Comparison of ENCODE assay signal across 8 cellular contexts in genomic region chr1:160097911-160098851, GRCh38. TPM values are rescaled to one million over a fixed set of nuclear protein-coding genes. Genes with fewer than 3 reads are reported as not detected.
A peak's percentile ranks its signal among the peaks of the same experiment; 100 is the strongest.
DNase-seq lines count a peak whose midpoint lies in the region; ATAC-seq and TF ChIP-seq lines count a peak whose summit lies in the region.

A gene with protein sequence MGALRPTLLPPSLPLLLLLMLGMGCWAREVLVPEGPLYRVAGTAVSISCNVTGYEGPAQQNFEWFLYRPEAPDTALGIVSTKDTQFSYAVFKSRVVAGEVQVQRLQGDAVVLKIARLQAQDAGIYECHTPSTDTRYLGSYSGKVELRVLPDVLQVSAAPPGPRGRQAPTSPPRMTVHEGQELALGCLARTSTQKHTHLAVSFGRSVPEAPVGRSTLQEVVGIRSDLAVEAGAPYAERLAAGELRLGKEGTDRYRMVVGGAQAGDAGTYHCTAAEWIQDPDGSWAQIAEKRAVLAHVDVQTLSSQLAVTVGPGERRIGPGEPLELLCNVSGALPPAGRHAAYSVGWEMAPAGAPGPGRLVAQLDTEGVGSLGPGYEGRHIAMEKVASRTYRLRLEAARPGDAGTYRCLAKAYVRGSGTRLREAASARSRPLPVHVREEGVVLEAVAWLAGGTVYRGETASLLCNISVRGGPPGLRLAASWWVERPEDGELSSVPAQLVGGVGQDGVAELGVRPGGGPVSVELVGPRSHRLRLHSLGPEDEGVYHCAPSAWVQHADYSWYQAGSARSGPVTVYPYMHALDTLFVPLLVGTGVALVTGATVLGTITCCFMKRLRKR (minus strand): TSS chr1:160098619. CDS start chr1:160098472, 147 bp downstream.

- no peak within 1 kb of the TSS for H2AFZ ChIP-seq in H9 (ENCODE audit: low read length)

- H3K36me3 Mint-ChIP-seq in H9 (ENCODE audit: insufficient read depth in 1 of 3, low read depth in 3 of 3), result peaks cover 0 to 14% (median 13%) of the 10 kb centered on the region in 3 experiments; a peak in 5 of 7 replicates
- peaks cover 3% of the 10 kb centered on the region for H3K36me3 Mint-ChIP-seq in T-cell
- H3K36me3 Mint-ChIP-seq in activated naive CD8-positive, alpha-beta T cell treated with anti-CD3 and anti-CD28 coated beads, Interleukin-2, amount 50 U/mL, for 24 hours (ENCODE audit: low read depth), result no peaks in the 10 kb centered on the region

- no peak within 1 kb of the TSS for H3T11ph ChIP-seq in H9 (ENCODE audit: low read length)

- no peak within 1 kb of the TSS for H3K23ac ChIP-seq in H9 (ENCODE audit: insufficient read length, low read depth, low read length)

- POLR2A ChIA-PET in T-cell (lab: Charles Lee), result interaction anchor here (0.6 to 1.2 kb wide), 3 partner anchors 13 to 1164 kb away, joined by 3 to 4 read pairs (median 3); no protein-coding TSS in a partner anchor

- H3K79me1 ChIP-seq in H9 (ENCODE audit: insufficient read depth, low read depth, low read length, poor library complexity, severe bottlenecking), result no peaks in the 10 kb centered on the region

- H3K56ac ChIP-seq in H9 (ENCODE audit: insufficient read length, low read depth, low read length), result no peak within 1 kb of the TSS

- no peak within 1 kb of the TSS for H4K8ac ChIP-seq in H9 (replicated peaks; ENCODE audit: insufficient read length, low read depth, low read length)

- H3K14ac ChIP-seq in H9 (ENCODE audit: insufficient read depth, low read length), result 0 out of 2 replicates have a peak within 1 kb of the TSS, but pooled peaks have one; percentile 3

- H3K4me3 ChIP-seq in NB4 (ENCODE audit: low read depth, low read length) (peak within 1 kb of the TSS; percentile 66), heart left ventricle (peak within 1 kb of the TSS; percentile 54 to 99 (median 80)), prostate gland (peak within 1 kb of the TSS; percentile 66 to 95), urinary bladder (ENCODE audit: low read depth, low read length) (peak within 1 kb of the TSS; percentile 77)

- CTCF ChIA-PET in T-cell (lab: Charles Lee), result interaction anchor here (0.5 to 4.6 kb wide), 13 partner anchors 10 to 194 kb away, joined by 3 to 26 read pairs (median 5); no protein-coding TSS in a partner anchor

- H3K4me1 Mint-ChIP-seq in H9 (peaks cover 54 to 55% of the 10 kb centered on the region in 2 experiments), T-cell (peaks cover 62 to 69% (median 66%) of the 10 kb centered on the region in 3 donors)
- H3K4me1 Mint-ChIP-seq in activated naive CD8-positive, alpha-beta T cell treated with anti-CD3 and anti-CD28 coated beads, Interleukin-2, amount 50 U/mL, for 24 hours, result peaks cover 61% of the 10 kb centered on the region

- H3K23me2 ChIP-seq in H9 (ENCODE audit: insufficient read length, low read depth, low read length, poor library complexity, severe bottlenecking), result peaks cover 12% of the 10 kb centered on the region

- no peak within 1 kb of the TSS for H2BK5ac ChIP-seq in H9 (ENCODE audit: insufficient read length, low read length)

- H3K18ac ChIP-seq in H9 (ENCODE audit: insufficient read length, low read depth, low read length), result no peak within 1 kb of the TSS

- H3K36me3 ChIP-seq in heart left ventricle (peaks cover 0 to 20% (median 1%) of the 10 kb centered on the region in 9 donors), prostate gland (no peaks in the 10 kb centered on the region), urinary bladder (ENCODE audit: insufficient read depth) (no peaks in the 10 kb centered on the region)

- no peak for TF ChIP-seq CTCF in H9 (conservative IDR thresholded peaks at IDR 0.05)
- TF ChIP-seq CTCF in NB4 (IDR thresholded peaks at IDR 0.05; ENCODE audit: low read depth, low read length), result no peak
- no peak for TF ChIP-seq CTCF in heart left ventricle (IDR thresholded peaks at IDR 0.05)
- no peak for TF ChIP-seq CTCF in prostate gland (IDR thresholded peaks at IDR 0.05)

- H3K4me2 ChIP-seq in H9 (ENCODE audit: insufficient read depth, insufficient read length, low read length), result peak within 1 kb of the TSS; percentile 72

- ATAC-seq in T-cell (replicated peaks in 1 of 4), result peak; percentile 75 to 78 (median 77)
- peak; percentile 66 for ATAC-seq in activated naive CD8-positive, alpha-beta T cell treated with anti-CD3 and anti-CD28 coated beads, Interleukin-2, amount 50 U/mL, for 24 hours
- ATAC-seq in heart left ventricle, result peak; percentile 35 to 79 (median 69)

- H3K27ac Mint-ChIP-seq in H9 (peak within 1 kb of the TSS; percentile 4 to 80 (median 80); a peak in 4 of 7 replicates), T-cell (peak within 1 kb of the TSS; percentile 94 to 98)
- H3K27ac Mint-ChIP-seq in activated naive CD8-positive, alpha-beta T cell treated with anti-CD3 and anti-CD28 coated beads, Interleukin-2, amount 50 U/mL, for 24 hours, result peak within 1 kb of the TSS; percentile 78

- DNase-seq in Daoy (ENCODE audit: low read depth), result peak; percentile 86
- peak; percentile 94 for DNase-seq in H9
- DNase-seq in NB4 (ENCODE audit: low read depth), result peak; percentile 87
- peak; percentile 85 to 96 (median 92) for DNase-seq in T-cell
- peak; percentile 94 for DNase-seq in activated naive CD8-positive, alpha-beta T cell treated with anti-CD3 and anti-CD28 coated beads, Interleukin-2, amount 50 U/mL, for 24 hours
- DNase-seq in heart left ventricle, result peak; percentile 92 to 95 (median 93)
- peak; percentile 90 for DNase-seq in prostate gland (ENCODE audit: low spot score)

- H3K4me1 ChIP-seq in H9 (ENCODE audit: insufficient read depth, low read length), result peaks cover 19% of the 10 kb centered on the region
- peaks cover 7 to 51% (median 34%) of the 10 kb centered on the region in 12 donors for H3K4me1 ChIP-seq in heart left ventricle
- peaks cover 12% of the 10 kb centered on the region for H3K4me1 ChIP-seq in prostate gland (replicated peaks)
- H3K4me1 ChIP-seq in urinary bladder (ENCODE audit: insufficient read depth), result no peaks in the 10 kb centered on the region

- H3K4ac ChIP-seq in H9 (ENCODE audit: low read depth, low read length), result no peak within 1 kb of the TSS

- no peak within 1 kb of the TSS for H4K91ac ChIP-seq in H9 (ENCODE audit: insufficient read length, low read depth, low read length)

- H2BK120ac ChIP-seq in H9 (ENCODE audit: low read depth, low read length, poor library complexity, severe bottlenecking), result no peak within 1 kb of the TSS

- H2BK15ac ChIP-seq in H9 (ENCODE audit: low read depth, low read length), result no peak within 1 kb of the TSS

- H3K9me3 Mint-ChIP-seq in H9 (no peaks in the 10 kb centered on the region), T-cell (no peaks in the 10 kb centered on the region)
- no peaks in the 10 kb centered on the region for H3K9me3 Mint-ChIP-seq in activated naive CD8-positive, alpha-beta T cell treated with anti-CD3 and anti-CD28 coated beads, Interleukin-2, amount 50 U/mL, for 24 hours

- peak within 1 kb of the TSS; percentile 45 for H3K9ac ChIP-seq in H9 (ENCODE audit: extremely low read depth, insufficient read length, low read length)

- intact Hi-C loops in heart left ventricle (cut with DNase I), result loop anchor here in 4 of 10 donors (5.0 to 10.0 kb wide), 4 partner anchors 154 to 277 kb away; partner anchors contain the start of gene PEX19 (in 1 of the 4)
- intact Hi-C loops in prostate gland (cut with DNase I), result no loop called here

- no peak within 1 kb of the TSS for H4K5ac ChIP-seq in H9 (ENCODE audit: insufficient read length, low read depth, low read length)

- H3K27me3 Mint-ChIP-seq in H9 (ENCODE audit: low read depth) (peaks cover 6% of the 10 kb centered on the region), T-cell (no peaks in the 10 kb centered on the region)
- no peaks in the 10 kb centered on the region for H3K27me3 Mint-ChIP-seq in activated naive CD8-positive, alpha-beta T cell treated with anti-CD3 and anti-CD28 coated beads, Interleukin-2, amount 50 U/mL, for 24 hours

- H4K20me1 ChIP-seq in H9 (ENCODE audit: control insufficient read depth, insufficient read depth, insufficient read length), result no peaks in the 10 kb centered on the region

- H2BK12ac ChIP-seq in H9 (ENCODE audit: insufficient read length, low read depth, low read length), result no peak within 1 kb of the TSS

- H2AK5ac ChIP-seq in H9 (ENCODE audit: insufficient read length, low read length), result no peak within 1 kb of the TSS

- H3K27me3 ChIP-seq in H9 (ENCODE audit: insufficient read depth, low read length), result no peaks in the 10 kb centered on the region
- no peaks in the 10 kb centered on the region for H3K27me3 ChIP-seq in heart left ventricle
- no peaks in the 10 kb centered on the region for H3K27me3 ChIP-seq in prostate gland (replicated peaks; ENCODE audit: insufficient read depth)

- no CpG with 5 or more reads among the region's 64 CpGs for WGBS in H9 (ENCODE audit: extremely low coverage, insufficient read length, low lambda C conversion rate)
- 3 to 12% (median 5%) methylated on average over 14 to 64 of the region's 64 CpGs for WGBS in heart left ventricle, 4 donors
- 2% methylated on average over 30 of the region's 64 CpGs for WGBS in prostate gland
- WGBS in urinary bladder, result 5% methylated on average over 64 of the region's 64 CpGs

- TF ChIP-seq POLR2A in NB4 (IDR thresholded peaks at IDR 0.05; ENCODE audit: extremely low read depth, insufficient read length), result peak; percentile 32
- TF ChIP-seq POLR2A in heart left ventricle (IDR thresholded peaks at IDR 0.05), result peak in 1 of 2 donors; percentile 19
- peak; percentile 66 for TF ChIP-seq POLR2A in prostate gland (IDR thresholded peaks at IDR 0.05)

- H3K4me3 Mint-ChIP-seq in H9 (peak within 1 kb of the TSS; percentile 75 to 87), T-cell (peak within 1 kb of the TSS; percentile 87 to 91 (median 89))
- peak within 1 kb of the TSS; percentile 88 for H3K4me3 Mint-ChIP-seq in activated naive CD8-positive, alpha-beta T cell treated with anti-CD3 and anti-CD28 coated beads, Interleukin-2, amount 50 U/mL, for 24 hours

- no peak within 1 kb of the TSS for H2BK20ac ChIP-seq in H9 (ENCODE audit: low read depth, low read length, poor library complexity, severe bottlenecking)

- H3K79me2 ChIP-seq in H9 (ENCODE audit: insufficient read depth, low read length), result peaks cover 3% of the 10 kb centered on the region; the same call in 1 of the 2 replicates

- no peak within 1 kb of the TSS for H3K27ac ChIP-seq in H9 (ENCODE audit: insufficient read length, low read depth, low read length)
- peak within 1 kb of the TSS; percentile 68 to 96 (median 93) for H3K27ac ChIP-seq in heart left ventricle
- H3K27ac ChIP-seq in prostate gland, result peak within 1 kb of the TSS; percentile 87 to 97
- H3K27ac ChIP-seq in urinary bladder (ENCODE audit: low read depth), result peak within 1 kb of the TSS; percentile 90

- no peaks in the 10 kb centered on the region for H3K9me3 ChIP-seq in H9 (ENCODE audit: control insufficient read depth, low read depth, low read length)
- no peaks in the 10 kb centered on the region for H3K9me3 ChIP-seq in heart left ventricle
- no peaks in the 10 kb centered on the region for H3K9me3 ChIP-seq in prostate gland

RNA-seq across cellular contexts. Expression of the gene that starts here (rescaled TPM):
- total RNA-seq in Daoy (2014; rRNA removed; shearing (Covaris generic)), result 26.0 and 27.6 TPM in 2 replicates
- total RNA-seq in H9 (2021), result 56.2 and 57.4 TPM in 2 replicates
- total RNA-seq in T-cell, result 10 to 100 TPM; 41.8 to 71.5 (median 62.2) TPM
- 10 to 100 TPM; 23.1 to 49.3 (median 24.8) TPM for total RNA-seq in heart left ventricle
- 10 to 100 TPM; 15.0 to 30.3 TPM for polyA plus RNA-seq in heart left ventricle
- 100 to 1,000 TPM in 1 of 2 donors, 10 to 100 TPM in 1; 35.9 to 101 TPM for total RNA-seq in prostate gland
- total RNA-seq in urinary bladder, result 12.5 TPM
- polyA plus RNA-seq in urinary bladder, result 28.1 TPM
